ENCODE assay signal across 10 cellular contexts in the genomic region with DNA sequence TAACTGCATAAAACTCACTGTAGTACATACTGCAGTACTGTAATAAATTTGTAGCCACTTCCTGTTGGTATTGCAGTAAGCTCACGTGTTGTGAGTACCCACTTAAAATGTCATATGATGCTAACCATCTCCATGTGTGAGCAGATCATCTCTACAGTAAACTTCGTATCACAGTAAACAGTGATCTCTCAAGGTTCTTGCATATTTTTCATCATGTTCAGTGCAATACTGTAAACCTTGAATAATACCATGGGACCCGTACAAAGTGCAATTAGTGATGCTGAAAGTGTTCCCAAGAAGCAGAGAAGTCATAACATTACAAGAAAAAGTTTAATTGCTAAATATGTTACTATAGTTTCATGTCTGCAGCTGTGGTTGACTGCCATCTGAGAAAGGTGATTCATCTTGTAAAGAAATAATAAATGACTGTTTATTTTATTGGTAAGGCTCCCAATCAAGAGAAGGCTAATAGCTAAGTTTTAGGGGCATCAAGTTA.
DNase-seq lines count a peak whose midpoint lies in the region; ATAC-seq and TF ChIP-seq lines count a peak whose summit lies in the region.
"Had no signal": no experiment of that assay in that cellular context is flagged by ENCODE, and none has a peak within 500 bp of the region (broad histone marks: within the 10 kb centered on the region; RNA-seq: fewer than 3 reads in every experiment).

No MANE protein-coding gene starts in this region.

- ATAC-seq in GM18505 (IDR thresholded peaks at IDR 0.05; ENCODE audit: unreplicated experiment) (peak; percentile 68), GM21529 (IDR thresholded peaks at IDR 0.05; ENCODE audit: unreplicated experiment) (peak; percentile 66), body of pancreas (no peak)
- ATAC-seq in natural killer cell treated with Interleukin-12 subunit alpha and Interleukin-12 subunit beta and Interleukin-15 and Interleukin-18, amount 100 ng/mL, for 72 hours = peak; percentile 50 to 74

- no peaks in the 10 kb centered on the region for H3K27me3 ChIP-seq in body of pancreas

- H3K9me3 ChIP-seq in body of pancreas = no peaks in the 10 kb centered on the region

- no peaks in the 10 kb centered on the region for H3K27me3 Mint-ChIP-seq in natural killer cell treated with Interleukin-12 subunit alpha and Interleukin-12 subunit beta and Interleukin-15 and Interleukin-18, amount 100 ng/mL, for 72 hours
- H3K27me3 Mint-ChIP-seq in activated naive CD8-positive, alpha-beta T cell treated with anti-CD3 and anti-CD28 coated beads for 36 hours = no peaks in the 10 kb centered on the region
- H3K27me3 Mint-ChIP-seq: activated naive CD8-positive, alpha-beta T cell had no signal

- no peak for TF ChIP-seq POLR2A in GM18505 (IDR thresholded peaks at IDR 0.05; ENCODE audit: borderline replicate concordance, extremely low read depth, insufficient read depth, insufficient read length)
- TF ChIP-seq POLR2A in body of pancreas (IDR thresholded peaks at IDR 0.05) = no peak

- H3K27ac ChIP-seq in body of pancreas = no peak overlapping the region

- DNase-seq in M059J (ENCODE audit: low read depth) (peak; percentile 66), body of pancreas (no peak)
- no peak for DNase-seq in natural killer cell treated with Interleukin-12 subunit alpha and Interleukin-12 subunit beta and Interleukin-15 and Interleukin-18, amount 100 ng/mL, for 72 hours (ENCODE audit: low spot score)
- DNase-seq in activated naive CD8-positive, alpha-beta T cell treated with anti-CD3 and anti-CD28 coated beads for 36 hours = no peak
- DNase-seq in stimulated activated CD4-positive, alpha-beta T cell treated with anti-CD3 and anti-CD28 coated beads, Interleukin-15, amount 100 ng/mL, for 24 hours = no peak
- DNase-seq: NCI-H446; stimulated activated CD4-positive, alpha-beta T cell treated with anti-CD3 and anti-CD28 coated beads, Interleukin-1b, Interleukin-23, amount 100 ng/mL, for 48 hours had no signal

- H3K9me3 Mint-ChIP-seq in natural killer cell treated with Interleukin-12 subunit alpha and Interleukin-12 subunit beta and Interleukin-15 and Interleukin-18, amount 100 ng/mL, for 72 hours = no peaks in the 10 kb centered on the region
- H3K9me3 Mint-ChIP-seq in activated naive CD8-positive, alpha-beta T cell treated with anti-CD3 and anti-CD28 coated beads for 36 hours = no peaks in the 10 kb centered on the region

- H3K4me3 Mint-ChIP-seq in natural killer cell treated with Interleukin-12 subunit alpha and Interleukin-12 subunit beta and Interleukin-15 and Interleukin-18, amount 100 ng/mL, for 72 hours = no peak overlapping the region
- no peak overlapping the region for H3K4me3 Mint-ChIP-seq in activated naive CD8-positive, alpha-beta T cell treated with anti-CD3 and anti-CD28 coated beads for 36 hours
- H3K4me3 Mint-ChIP-seq: activated naive CD8-positive, alpha-beta T cell had no signal

- intact Hi-C loops in body of pancreas (cut with DNase I) = no loop called here

- H3K36me3 ChIP-seq in body of pancreas (replicated peaks in 1 of 2; ENCODE audit: insufficient read depth in 1 of 2, low read depth in 2 of 2) = no peaks in the 10 kb centered on the region

- no peak for TF ChIP-seq CTCF in body of pancreas (IDR thresholded peaks at IDR 0.05)

- 86 to 91% methylated on average over 3 of the region's 3 CpGs for WGBS in body of pancreas, 2 donors

- H3K4me1 Mint-ChIP-seq in natural killer cell treated with Interleukin-12 subunit alpha and Interleukin-12 subunit beta and Interleukin-15 and Interleukin-18, amount 100 ng/mL, for 72 hours (ENCODE audit: low read depth in 2 of 2) = peaks cover 26% of the 10 kb centered on the region in 2 donors
- H3K4me1 Mint-ChIP-seq in activated naive CD8-positive, alpha-beta T cell treated with anti-CD3 and anti-CD28 coated beads for 36 hours = peaks cover 14% of the 10 kb centered on the region

- H3K27ac Mint-ChIP-seq in natural killer cell treated with Interleukin-12 subunit alpha and Interleukin-12 subunit beta and Interleukin-15 and Interleukin-18, amount 100 ng/mL, for 72 hours = no peak overlapping the region
- no peak overlapping the region for H3K27ac Mint-ChIP-seq in activated naive CD8-positive, alpha-beta T cell treated with anti-CD3 and anti-CD28 coated beads for 36 hours
- H3K27ac Mint-ChIP-seq: activated naive CD8-positive, alpha-beta T cell had no signal

- H3K36me3 Mint-ChIP-seq in natural killer cell treated with Interleukin-12 subunit alpha and Interleukin-12 subunit beta and Interleukin-15 and Interleukin-18, amount 100 ng/mL, for 72 hours = no peaks in the 10 kb centered on the region
- peaks cover 16% of the 10 kb centered on the region for H3K36me3 Mint-ChIP-seq in activated naive CD8-positive, alpha-beta T cell treated with anti-CD3 and anti-CD28 coated beads for 36 hours

- no peak overlapping the region for H3K4me3 ChIP-seq in body of pancreas

- peaks cover 6% of the 10 kb centered on the region for H3K4me1 ChIP-seq in body of pancreas
